ENCODE assay signal across 15 cellular contexts in genomic region chr14:28902930-28903329, GRCh38.
DNase-seq lines count a peak whose midpoint lies in the region; ATAC-seq and TF ChIP-seq lines count a peak whose summit lies in the region.
"Had no signal": no experiment of that assay in that cellular context is flagged by ENCODE, and none has a peak within 500 bp of the region (broad histone marks: within the 10 kb centered on the region; RNA-seq: fewer than 3 reads in every experiment).

No MANE protein-coding gene starts in this region.

- H3K4ac ChIP-seq in IMR-90 (ENCODE audit: low read depth, low read length): no peak overlapping the region
- no peak overlapping the region for H3K4ac ChIP-seq in mesenchymal stem cell (ENCODE audit: low read depth in 1 of 2, low read length in 2 of 2)

- H3K23ac ChIP-seq in IMR-90 (ENCODE audit: low read depth, low read length) (no peak overlapping the region), mesenchymal stem cell (ENCODE audit: low read length in 2 of 2) (no peak overlapping the region)

- no peak overlapping the region for H2BK5ac ChIP-seq in IMR-90 (ENCODE audit: low read depth, low read length, poor library complexity, severe bottlenecking)
- H2BK5ac ChIP-seq in mesenchymal stem cell (ENCODE audit: low read depth, low read length, poor library complexity, severe bottlenecking): no peak overlapping the region

- H3K9ac ChIP-seq in IMR-90 (ENCODE audit: low read depth, low read length): no peak overlapping the region
- no peak overlapping the region for H3K9ac ChIP-seq in adipocyte (ENCODE audit: low read length)
- H3K9ac ChIP-seq in mesenchymal stem cell (ENCODE audit: low read length): no peak overlapping the region

- dilution Hi-C loops in IMR-90 (cut with HindIII; ENCODE audit: low sequenced_read_pairs, unreplicated experiment): no loop called here

- H2BK15ac ChIP-seq in IMR-90 (ENCODE audit: low read depth, low read length) (no peak overlapping the region), mesenchymal stem cell (ENCODE audit: low read depth, poor library complexity, severe bottlenecking) (no peak overlapping the region)

- no CpG with 5 or more reads among the region's 2 CpGs for WGBS in IMR-90 (ENCODE audit: extremely low coverage in 2 of 2, insufficient read length in 1 of 2), 2 experiments
- WGBS in mesenchymal stem cell: no CpG with 5 or more reads among the region's 2 CpGs

- H4K20me1 ChIP-seq in IMR-90 (ENCODE audit: insufficient read depth, low read length): no peaks in the 10 kb centered on the region

- H2AFZ ChIP-seq in IMR-90 (replicated peaks; ENCODE audit: low read length, poor library complexity): no peak overlapping the region
- no peak overlapping the region for H2AFZ ChIP-seq in mesenchymal stem cell (ENCODE audit: low read depth, low read length)

- in situ Hi-C loops in IMR-90 (cut with MboI; ENCODE audit: low sequenced_read_pairs): no loop called here

- DNase-seq in ELR (ENCODE audit: low read depth): peak; percentile 20
- no peak for DNase-seq in IMR-90
- DNase-seq in adipocyte (ENCODE audit: low read depth): peak; percentile 2
- DNase-seq in epithelial cell of proximal tubule (ENCODE audit: low read depth): peak; percentile 23
- DNase-seq in mesenchymal stem cell: no peak
- DNase-seq in MV-4-11 (lab: John Stamatoyannopoulos, UW): no peak
- DNase-seq: C1 segment of cervical spinal cord; Calu3; CD4-positive, alpha-beta T cell; DMS 273 treated with DMSO at 0.1 percent for 48 hours had no signal

- H3K18ac ChIP-seq in IMR-90 (ENCODE audit: low read depth, low read length): no peak overlapping the region
- no peak overlapping the region for H3K18ac ChIP-seq in mesenchymal stem cell (ENCODE audit: low read depth in 1 of 2, low read length in 2 of 2)

- H3K36me3 ChIP-seq in IMR-90 (ENCODE audit: control insufficient read depth, insufficient read depth, low read length): no peaks in the 10 kb centered on the region
- H3K36me3 ChIP-seq in adipocyte (ENCODE audit: control insufficient read depth, insufficient read depth, low read length, severe bottlenecking): no peaks in the 10 kb centered on the region
- no peaks in the 10 kb centered on the region for H3K36me3 ChIP-seq in mesenchymal stem cell (ENCODE audit: control insufficient read depth in 1 of 2, insufficient read depth in 2 of 2, low read depth in 1 of 2, low read length in 2 of 2)

- no TSS peak for BruUV-seq in IMR-90 (replicated peaks; lab: Mats Ljungman, UMichigan)

- no peak for TF ChIP-seq POLR2A in IMR-90 (IDR thresholded peaks at IDR 0.05; ENCODE audit: low read depth, low read length)

- H3K14ac ChIP-seq in IMR-90 (replicated peaks; ENCODE audit: low read depth, low read length) (no peak overlapping the region), mesenchymal stem cell (ENCODE audit: low read length in 2 of 2) (no peak overlapping the region)

- no peak overlapping the region for H2BK12ac ChIP-seq in mesenchymal stem cell (ENCODE audit: low read length in 2 of 2)

- H2AK5ac ChIP-seq in IMR-90 (ENCODE audit: low read depth, low read length) (no peak overlapping the region), mesenchymal stem cell (ENCODE audit: low read length, severe bottlenecking) (no peak overlapping the region)

- H3K79me1 ChIP-seq in IMR-90 (ENCODE audit: low read depth in 1 of 2, low read length in 2 of 2) (no peaks in the 10 kb centered on the region), mesenchymal stem cell (replicated peaks; ENCODE audit: low read length, poor library complexity, severe bottlenecking) (no peaks in the 10 kb centered on the region)

- CTCF ChIA-PET in IMR-90 (lab: Yijun Ruan, JAX): no interaction called here

- H3K4me2 ChIP-seq in IMR-90 (ENCODE audit: low read depth, low read length) (no peak overlapping the region), mesenchymal stem cell (ENCODE audit: low read length, poor library complexity, severe bottlenecking) (no peak overlapping the region)

- ATAC-seq in IMR-90 (ENCODE audit: low read depth) (no peak), GM18858 (IDR thresholded peaks at IDR 0.05; ENCODE audit: unreplicated experiment) (no peak), GM18861 (IDR thresholded peaks at IDR 0.05; ENCODE audit: unreplicated experiment) (no peak)
- ATAC-seq: GM12878, HCT116 had no signal

- H3K4me1 ChIP-seq in IMR-90 (ENCODE audit: control insufficient read depth, insufficient read depth, low read length) (no peaks in the 10 kb centered on the region), adipocyte (ENCODE audit: control insufficient read depth, insufficient read depth, low read length) (no peaks in the 10 kb centered on the region), mesenchymal stem cell (ENCODE audit: control insufficient read depth, insufficient read depth, low read depth, low read length) (no peaks in the 10 kb centered on the region)

- H4K8ac ChIP-seq in IMR-90 (ENCODE audit: low read depth in 2 of 2, low read length in 2 of 2) (no peak overlapping the region), mesenchymal stem cell (ENCODE audit: low read length) (no peak overlapping the region)

- H3K27me3 ChIP-seq in IMR-90 (ENCODE audit: control insufficient read depth, insufficient read depth, low read length) (no peaks in the 10 kb centered on the region), adipocyte (replicated peaks; ENCODE audit: control insufficient read depth, insufficient read depth, low read length) (no peaks in the 10 kb centered on the region), mesenchymal stem cell (ENCODE audit: control insufficient read depth in 1 of 2, insufficient read depth in 1 of 2, low read length in 2 of 2) (no peaks in the 10 kb centered on the region)

- intact Hi-C loops in IMR-90 (cut with micrococcal nuclease): no loop called here

- no peak overlapping the region for H3K56ac ChIP-seq in IMR-90 (ENCODE audit: extremely low read depth, insufficient read depth, low read length)

- no peak for TF ChIP-seq RAD21 in IMR-90 (IDR thresholded peaks at IDR 0.05; ENCODE audit: low read length)

- TF ChIP-seq CTCF in IMR-90 (conservative IDR thresholded peaks at IDR 0.05; ENCODE audit: low read depth, low read length): no peak
- no peak for TF ChIP-seq CTCF in epithelial cell of proximal tubule (conservative IDR thresholded peaks at IDR 0.05; ENCODE audit: low read depth, low read length)

- no peak overlapping the region for H4K5ac ChIP-seq in IMR-90 (ENCODE audit: low read depth, low read length)

- POLR2A ChIA-PET in IMR-90 (lab: Charles Lee; ENCODE audit: unreplicated experiment): no interaction called here

- H2BK20ac ChIP-seq in IMR-90 (ENCODE audit: low read depth, low read length): no peak overlapping the region

- H3K27ac ChIP-seq in IMR-90 (ENCODE audit: insufficient read depth, low read length) (no peak overlapping the region), mesenchymal stem cell (ENCODE audit: low read length, poor library complexity, severe bottlenecking) (no peak overlapping the region)
- H3K27ac ChIP-seq: HL-60 had no signal

- H4K91ac ChIP-seq in IMR-90 (ENCODE audit: insufficient read depth, low read depth, low read length) (no peak overlapping the region), mesenchymal stem cell (ENCODE audit: low read length) (no peak overlapping the region)

- no peak overlapping the region for H3K4me3 ChIP-seq in IMR-90 (ENCODE audit: insufficient read depth, low read depth, low read length)
- no peak overlapping the region for H3K4me3 ChIP-seq in adipocyte (ENCODE audit: low read length)
- H3K4me3 ChIP-seq in epithelial cell of proximal tubule (ENCODE audit: low read depth, low read length): no peak overlapping the region
- H3K4me3 ChIP-seq in mesenchymal stem cell (ENCODE audit: insufficient read depth in 1 of 2, low read depth in 1 of 2, low read length in 2 of 2): no peak overlapping the region
- H3K4me3 ChIP-seq: GM12878 had no signal

- H2BK120ac ChIP-seq in IMR-90 (ENCODE audit: low read depth, low read length): no peak overlapping the region
- H2BK120ac ChIP-seq in mesenchymal stem cell (ENCODE audit: low read depth, low read length): no peak overlapping the region

- no peak overlapping the region for H2AK9ac ChIP-seq in IMR-90 (replicated peaks; ENCODE audit: low read depth, low read length, poor library complexity)

- H3K9me3 ChIP-seq in IMR-90 (ENCODE audit: control insufficient read depth, insufficient read depth, low read length): no peaks in the 10 kb centered on the region
- H3K9me3 ChIP-seq in adipocyte (ENCODE audit: control insufficient read depth, low read length): no peaks in the 10 kb centered on the region
- H3K9me3 ChIP-seq in mesenchymal stem cell (ENCODE audit: control insufficient read depth, low read length): no peaks in the 10 kb centered on the region

- no peaks in the 10 kb centered on the region for H3K9me1 ChIP-seq in IMR-90 (ENCODE audit: insufficient read depth, low read length)

TF ChIP-seq in IMR-90, 13 proteins besides CTCF, POLR2A, EP300 and RAD21:
- TF ChIP-seq FOS (IDR thresholded peaks at IDR 0.05; ENCODE audit: low read depth, low read length) (no peak), ELK1 (IDR thresholded peaks at IDR 0.05; ENCODE audit: borderline replicate concordance, low read depth, low read length) (no peak), USF2 (IDR thresholded peaks at IDR 0.05; ENCODE audit: low read depth, low read length) (no peak), CEBPB (IDR thresholded peaks at IDR 0.05; ENCODE audit: low read depth, low read length) (0 out of 2 replicates have a peak, but pooled peaks have one; percentile 16), NFE2L2 (IDR thresholded peaks at IDR 0.05; ENCODE audit: low read depth, low read length) (no peak)
TF ChIP-seq in IMR-90: peak in this region for 1.

Comparison
In these comparisons a context has a peak if more than half of its experiments do, and no peak if none do; other contexts are left out.
1. DNase-seq: peak in ELR (single experiment), adipocyte (single experiment) and epithelial cell of proximal tubule (single experiment); none in IMR-90 (single experiment), mesenchymal stem cell (single experiment) and MV-4-11 (single experiment).